Comparison of ENCODE assay signal across 1 cellular context in the genomic region with DNA sequence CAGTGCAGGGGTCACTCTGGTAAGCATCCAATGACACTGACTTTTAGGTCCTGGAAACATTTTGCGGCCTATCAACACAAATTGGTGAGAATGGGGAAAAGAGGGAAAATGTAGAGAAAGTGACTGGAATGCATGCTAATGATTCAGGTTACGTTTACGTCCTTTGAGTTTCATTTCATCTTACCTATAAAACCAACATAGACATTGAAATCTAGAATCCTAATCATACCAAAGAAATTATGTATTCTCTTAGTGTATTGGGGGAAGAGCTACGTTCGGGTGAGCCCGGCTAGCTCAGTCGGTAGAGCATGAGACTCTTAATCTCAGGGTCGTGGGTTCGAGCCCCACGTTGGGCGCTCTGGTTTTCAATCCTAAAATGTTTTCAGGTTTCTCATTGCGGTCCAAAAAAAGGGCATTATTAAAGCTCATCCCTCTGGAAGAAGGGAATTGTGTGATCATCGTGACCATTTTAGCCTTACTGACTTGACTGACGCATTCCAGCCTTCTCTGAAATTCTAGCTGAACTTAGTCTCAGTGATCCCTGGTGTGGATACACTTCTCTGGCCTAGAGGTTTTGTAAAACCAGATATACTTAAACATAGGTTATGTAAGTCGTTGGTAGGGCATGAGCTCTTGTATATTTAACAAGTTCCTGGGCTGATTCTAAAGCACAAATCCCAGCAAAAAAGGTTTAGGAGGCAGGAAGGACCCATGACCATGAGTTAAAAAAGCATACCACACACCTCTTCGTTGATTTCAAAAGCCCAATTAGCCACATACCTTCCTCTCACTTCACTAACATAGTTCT.
TF ChIP-seq lines count a peak whose summit lies in the region.

No MANE protein-coding gene starts in this region.

TF ChIP-seq in HepG2, 621 proteins besides CTCF, POLR2A, EP300 and RAD21 (continued from another document and continues in another):
- TF ChIP-seq, protein P1, sequence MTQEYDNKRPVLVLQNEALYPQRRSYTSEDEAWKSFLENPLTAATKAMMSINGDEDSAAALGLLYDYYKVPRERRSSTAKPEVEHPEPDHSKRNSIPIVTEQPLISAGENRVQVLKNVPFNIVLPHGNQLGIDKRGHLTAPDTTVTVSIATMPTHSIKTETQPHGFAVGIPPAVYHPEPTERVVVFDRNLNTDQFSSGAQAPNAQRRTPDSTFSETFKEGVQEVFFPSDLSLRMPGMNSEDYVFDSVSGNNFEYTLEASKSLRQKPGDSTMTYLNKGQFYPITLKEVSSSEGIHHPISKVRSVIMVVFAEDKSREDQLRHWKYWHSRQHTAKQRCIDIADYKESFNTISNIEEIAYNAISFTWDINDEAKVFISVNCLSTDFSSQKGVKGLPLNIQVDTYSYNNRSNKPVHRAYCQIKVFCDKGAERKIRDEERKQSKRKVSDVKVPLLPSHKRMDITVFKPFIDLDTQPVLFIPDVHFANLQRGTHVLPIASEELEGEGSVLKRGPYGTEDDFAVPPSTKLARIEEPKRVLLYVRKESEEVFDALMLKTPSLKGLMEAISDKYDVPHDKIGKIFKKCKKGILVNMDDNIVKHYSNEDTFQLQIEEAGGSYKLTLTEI (CRISPR knock-in tag; conservative IDR thresholded peaks at IDR 0.05) = no peak
- TF ChIP-seq, protein P2, sequence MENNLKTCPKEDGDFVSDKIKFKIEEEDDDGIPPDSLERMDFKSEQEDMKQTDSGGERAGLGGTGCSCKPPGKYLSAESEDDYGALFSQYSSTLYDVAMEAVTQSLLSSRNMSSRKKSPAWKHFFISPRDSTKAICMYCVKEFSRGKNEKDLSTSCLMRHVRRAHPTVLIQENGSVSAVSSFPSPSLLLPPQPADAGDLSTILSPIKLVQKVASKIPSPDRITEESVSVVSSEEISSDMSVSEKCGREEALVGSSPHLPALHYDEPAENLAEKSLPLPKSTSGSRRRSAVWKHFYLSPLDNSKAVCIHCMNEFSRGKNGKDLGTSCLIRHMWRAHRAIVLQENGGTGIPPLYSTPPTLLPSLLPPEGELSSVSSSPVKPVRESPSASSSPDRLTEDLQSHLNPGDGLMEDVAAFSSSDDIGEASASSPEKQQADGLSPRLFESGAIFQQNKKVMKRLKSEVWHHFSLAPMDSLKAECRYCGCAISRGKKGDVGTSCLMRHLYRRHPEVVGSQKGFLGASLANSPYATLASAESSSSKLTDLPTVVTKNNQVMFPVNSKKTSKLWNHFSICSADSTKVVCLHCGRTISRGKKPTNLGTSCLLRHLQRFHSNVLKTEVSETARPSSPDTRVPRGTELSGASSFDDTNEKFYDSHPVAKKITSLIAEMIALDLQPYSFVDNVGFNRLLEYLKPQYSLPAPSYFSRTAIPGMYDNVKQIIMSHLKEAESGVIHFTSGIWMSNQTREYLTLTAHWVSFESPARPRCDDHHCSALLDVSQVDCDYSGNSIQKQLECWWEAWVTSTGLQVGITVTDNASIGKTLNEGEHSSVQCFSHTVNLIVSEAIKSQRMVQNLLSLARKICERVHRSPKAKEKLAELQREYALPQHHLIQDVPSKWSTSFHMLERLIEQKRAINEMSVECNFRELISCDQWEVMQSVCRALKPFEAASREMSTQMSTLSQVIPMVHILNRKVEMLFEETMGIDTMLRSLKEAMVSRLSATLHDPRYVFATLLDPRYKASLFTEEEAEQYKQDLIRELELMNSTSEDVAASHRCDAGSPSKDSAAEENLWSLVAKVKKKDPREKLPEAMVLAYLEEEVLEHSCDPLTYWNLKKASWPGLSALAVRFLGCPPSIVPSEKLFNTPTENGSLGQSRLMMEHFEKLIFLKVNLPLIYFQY (CRISPR knock-in tag; IDR thresholded peaks at IDR 0.05; ENCODE audit: borderline replicate concordance) = no peak
- no peak for TF ChIP-seq ETV6 (CRISPR knock-in tag; conservative IDR thresholded peaks at IDR 0.05)
- peak; percentile 67 for TF ChIP-seq ATF1 (CRISPR knock-in tag; IDR thresholded peaks at IDR 0.05)
- TF ChIP-seq, protein P3, sequence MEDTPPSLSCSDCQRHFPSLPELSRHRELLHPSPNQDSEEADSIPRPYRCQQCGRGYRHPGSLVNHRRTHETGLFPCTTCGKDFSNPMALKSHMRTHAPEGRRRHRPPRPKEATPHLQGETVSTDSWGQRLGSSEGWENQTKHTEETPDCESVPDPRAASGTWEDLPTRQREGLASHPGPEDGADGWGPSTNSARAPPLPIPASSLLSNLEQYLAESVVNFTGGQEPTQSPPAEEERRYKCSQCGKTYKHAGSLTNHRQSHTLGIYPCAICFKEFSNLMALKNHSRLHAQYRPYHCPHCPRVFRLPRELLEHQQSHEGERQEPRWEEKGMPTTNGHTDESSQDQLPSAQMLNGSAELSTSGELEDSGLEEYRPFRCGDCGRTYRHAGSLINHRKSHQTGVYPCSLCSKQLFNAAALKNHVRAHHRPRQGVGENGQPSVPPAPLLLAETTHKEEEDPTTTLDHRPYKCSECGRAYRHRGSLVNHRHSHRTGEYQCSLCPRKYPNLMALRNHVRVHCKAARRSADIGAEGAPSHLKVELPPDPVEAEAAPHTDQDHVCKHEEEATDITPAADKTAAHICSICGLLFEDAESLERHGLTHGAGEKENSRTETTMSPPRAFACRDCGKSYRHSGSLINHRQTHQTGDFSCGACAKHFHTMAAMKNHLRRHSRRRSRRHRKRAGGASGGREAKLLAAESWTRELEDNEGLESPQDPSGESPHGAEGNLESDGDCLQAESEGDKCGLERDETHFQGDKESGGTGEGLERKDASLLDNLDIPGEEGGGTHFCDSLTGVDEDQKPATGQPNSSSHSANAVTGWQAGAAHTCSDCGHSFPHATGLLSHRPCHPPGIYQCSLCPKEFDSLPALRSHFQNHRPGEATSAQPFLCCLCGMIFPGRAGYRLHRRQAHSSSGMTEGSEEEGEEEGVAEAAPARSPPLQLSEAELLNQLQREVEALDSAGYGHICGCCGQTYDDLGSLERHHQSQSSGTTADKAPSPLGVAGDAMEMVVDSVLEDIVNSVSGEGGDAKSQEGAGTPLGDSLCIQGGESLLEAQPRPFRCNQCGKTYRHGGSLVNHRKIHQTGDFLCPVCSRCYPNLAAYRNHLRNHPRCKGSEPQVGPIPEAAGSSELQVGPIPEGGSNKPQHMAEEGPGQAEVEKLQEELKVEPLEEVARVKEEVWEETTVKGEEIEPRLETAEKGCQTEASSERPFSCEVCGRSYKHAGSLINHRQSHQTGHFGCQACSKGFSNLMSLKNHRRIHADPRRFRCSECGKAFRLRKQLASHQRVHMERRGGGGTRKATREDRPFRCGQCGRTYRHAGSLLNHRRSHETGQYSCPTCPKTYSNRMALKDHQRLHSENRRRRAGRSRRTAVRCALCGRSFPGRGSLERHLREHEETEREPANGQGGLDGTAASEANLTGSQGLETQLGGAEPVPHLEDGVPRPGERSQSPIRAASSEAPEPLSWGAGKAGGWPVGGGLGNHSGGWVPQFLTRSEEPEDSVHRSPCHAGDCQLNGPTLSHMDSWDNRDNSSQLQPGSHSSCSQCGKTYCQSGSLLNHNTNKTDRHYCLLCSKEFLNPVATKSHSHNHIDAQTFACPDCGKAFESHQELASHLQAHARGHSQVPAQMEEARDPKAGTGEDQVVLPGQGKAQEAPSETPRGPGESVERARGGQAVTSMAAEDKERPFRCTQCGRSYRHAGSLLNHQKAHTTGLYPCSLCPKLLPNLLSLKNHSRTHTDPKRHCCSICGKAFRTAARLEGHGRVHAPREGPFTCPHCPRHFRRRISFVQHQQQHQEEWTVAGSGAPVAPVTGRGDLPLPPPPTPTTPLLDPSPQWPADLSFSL (CRISPR knock-in tag; IDR thresholded peaks at IDR 0.05) = no peak
- no peak for TF ChIP-seq FLYWCH1 (CRISPR knock-in tag; IDR thresholded peaks at IDR 0.05)
- no peak for TF ChIP-seq CREB1 (IDR thresholded peaks at IDR 0.05)
- TF ChIP-seq CREB1 (CRISPR knock-in tag; IDR thresholded peaks at IDR 0.05) = peak; percentile 87
- TF ChIP-seq, protein P4, sequence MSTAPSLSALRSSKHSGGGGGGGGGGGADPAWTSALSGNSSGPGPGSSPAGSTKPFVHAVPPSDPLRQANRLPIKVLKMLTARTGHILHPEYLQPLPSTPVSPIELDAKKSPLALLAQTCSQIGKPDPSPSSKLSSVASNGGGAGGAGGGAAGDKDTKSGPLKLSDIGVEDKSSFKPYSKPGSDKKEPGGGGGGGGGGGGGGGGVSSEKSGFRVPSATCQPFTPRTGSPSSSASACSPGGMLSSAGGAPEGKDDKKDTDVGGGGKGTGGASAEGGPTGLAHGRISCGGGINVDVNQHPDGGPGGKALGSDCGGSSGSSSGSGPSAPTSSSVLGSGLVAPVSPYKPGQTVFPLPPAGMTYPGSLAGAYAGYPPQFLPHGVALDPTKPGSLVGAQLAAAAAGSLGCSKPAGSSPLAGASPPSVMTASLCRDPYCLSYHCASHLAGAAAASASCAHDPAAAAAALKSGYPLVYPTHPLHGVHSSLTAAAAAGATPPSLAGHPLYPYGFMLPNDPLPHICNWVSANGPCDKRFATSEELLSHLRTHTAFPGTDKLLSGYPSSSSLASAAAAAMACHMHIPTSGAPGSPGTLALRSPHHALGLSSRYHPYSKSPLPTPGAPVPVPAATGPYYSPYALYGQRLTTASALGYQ (CRISPR knock-in tag; IDR thresholded peaks at IDR 0.05) = peak; percentile 48; the same call in 1 of the 2 replicates
- TF ChIP-seq ZNF577 (CRISPR knock-in tag; IDR thresholded peaks at IDR 0.05; ENCODE audit: borderline replicate concordance, low read depth) = no peak
- TF ChIP-seq RBAK (CRISPR knock-in tag; IDR thresholded peaks at IDR 0.05) = no peak
- TF ChIP-seq ZNF460 (CRISPR knock-in tag; IDR thresholded peaks at IDR 0.05; ENCODE audit: borderline replicate concordance) = no peak
- TF ChIP-seq ZBTB42 (CRISPR knock-in tag; IDR thresholded peaks at IDR 0.05) = no peak
- TF ChIP-seq FOXC1 (CRISPR knock-in tag; IDR thresholded peaks at IDR 0.05; ENCODE audit: borderline replicate concordance) = peak; percentile 56; the same call in 1 of the 2 replicates
- no peak for TF ChIP-seq ZKSCAN5 (CRISPR knock-in tag; IDR thresholded peaks at IDR 0.05)
- TF ChIP-seq MIXL1 (CRISPR knock-in tag; IDR thresholded peaks at IDR 0.05) = peak; percentile 74
- TF ChIP-seq, protein P5, sequence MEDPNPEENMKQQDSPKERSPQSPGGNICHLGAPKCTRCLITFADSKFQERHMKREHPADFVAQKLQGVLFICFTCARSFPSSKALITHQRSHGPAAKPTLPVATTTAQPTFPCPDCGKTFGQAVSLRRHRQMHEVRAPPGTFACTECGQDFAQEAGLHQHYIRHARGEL (CRISPR knock-in tag; IDR thresholded peaks at IDR 0.05) = no peak
- TF ChIP-seq ZFP82 (CRISPR knock-in tag; IDR thresholded peaks at IDR 0.05; ENCODE audit: borderline replicate concordance) = no peak; the same call in 1 of the 2 replicates
- TF ChIP-seq SMAD9 (CRISPR knock-in tag; IDR thresholded peaks at IDR 0.05) = no peak
- TF ChIP-seq FOXJ3 (CRISPR knock-in tag; IDR thresholded peaks at IDR 0.05; ENCODE audit: borderline replicate concordance) = peak; percentile 81
- TF ChIP-seq, protein P6, sequence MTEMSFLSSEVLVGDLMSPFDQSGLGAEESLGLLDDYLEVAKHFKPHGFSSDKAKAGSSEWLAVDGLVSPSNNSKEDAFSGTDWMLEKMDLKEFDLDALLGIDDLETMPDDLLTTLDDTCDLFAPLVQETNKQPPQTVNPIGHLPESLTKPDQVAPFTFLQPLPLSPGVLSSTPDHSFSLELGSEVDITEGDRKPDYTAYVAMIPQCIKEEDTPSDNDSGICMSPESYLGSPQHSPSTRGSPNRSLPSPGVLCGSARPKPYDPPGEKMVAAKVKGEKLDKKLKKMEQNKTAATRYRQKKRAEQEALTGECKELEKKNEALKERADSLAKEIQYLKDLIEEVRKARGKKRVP (CRISPR knock-in tag; IDR thresholded peaks at IDR 0.05) = no peak
- peak; percentile 47 for TF ChIP-seq NR2F6 (IDR thresholded peaks at IDR 0.05)
- TF ChIP-seq NR2F6 (CRISPR knock-in tag; IDR thresholded peaks at IDR 0.05) = peak; percentile 14; the same call in 1 of the 2 replicates
- peak; percentile 78; the same call in 1 of the 2 replicates for TF ChIP-seq XBP1 (CRISPR knock-in tag; IDR thresholded peaks at IDR 0.05)
- no peak for TF ChIP-seq ZNF44 (CRISPR knock-in tag; IDR thresholded peaks at IDR 0.05)
- no peak for TF ChIP-seq CENPX (CRISPR knock-in tag; IDR thresholded peaks at IDR 0.05)
- no peak for TF ChIP-seq RFX1 (IDR thresholded peaks at IDR 0.05)
- no peak for TF ChIP-seq ZNF543 (CRISPR knock-in tag; IDR thresholded peaks at IDR 0.05)
- TF ChIP-seq RFXAP (CRISPR knock-in tag; IDR thresholded peaks at IDR 0.05; ENCODE audit: borderline replicate concordance) = peak; percentile 90
- TF ChIP-seq, protein P7, sequence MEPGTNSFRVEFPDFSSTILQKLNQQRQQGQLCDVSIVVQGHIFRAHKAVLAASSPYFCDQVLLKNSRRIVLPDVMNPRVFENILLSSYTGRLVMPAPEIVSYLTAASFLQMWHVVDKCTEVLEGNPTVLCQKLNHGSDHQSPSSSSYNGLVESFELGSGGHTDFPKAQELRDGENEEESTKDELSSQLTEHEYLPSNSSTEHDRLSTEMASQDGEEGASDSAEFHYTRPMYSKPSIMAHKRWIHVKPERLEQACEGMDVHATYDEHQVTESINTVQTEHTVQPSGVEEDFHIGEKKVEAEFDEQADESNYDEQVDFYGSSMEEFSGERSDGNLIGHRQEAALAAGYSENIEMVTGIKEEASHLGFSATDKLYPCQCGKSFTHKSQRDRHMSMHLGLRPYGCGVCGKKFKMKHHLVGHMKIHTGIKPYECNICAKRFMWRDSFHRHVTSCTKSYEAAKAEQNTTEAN (CRISPR knock-in tag; conservative IDR thresholded peaks at IDR 0.05) = 0 out of 2 replicates have a peak, but pooled peaks have one; percentile 70
- TF ChIP-seq KLF16 (CRISPR knock-in tag; IDR thresholded peaks at IDR 0.05) = peak in 1 of 2 experiments; percentile 88; a peak in 2 of 4 replicates
- peak; percentile 61; the same call in 1 of the 2 replicates for TF ChIP-seq HMG20A (CRISPR knock-in tag; IDR thresholded peaks at IDR 0.05; ENCODE audit: borderline replicate concordance)
- TF ChIP-seq, protein P8, sequence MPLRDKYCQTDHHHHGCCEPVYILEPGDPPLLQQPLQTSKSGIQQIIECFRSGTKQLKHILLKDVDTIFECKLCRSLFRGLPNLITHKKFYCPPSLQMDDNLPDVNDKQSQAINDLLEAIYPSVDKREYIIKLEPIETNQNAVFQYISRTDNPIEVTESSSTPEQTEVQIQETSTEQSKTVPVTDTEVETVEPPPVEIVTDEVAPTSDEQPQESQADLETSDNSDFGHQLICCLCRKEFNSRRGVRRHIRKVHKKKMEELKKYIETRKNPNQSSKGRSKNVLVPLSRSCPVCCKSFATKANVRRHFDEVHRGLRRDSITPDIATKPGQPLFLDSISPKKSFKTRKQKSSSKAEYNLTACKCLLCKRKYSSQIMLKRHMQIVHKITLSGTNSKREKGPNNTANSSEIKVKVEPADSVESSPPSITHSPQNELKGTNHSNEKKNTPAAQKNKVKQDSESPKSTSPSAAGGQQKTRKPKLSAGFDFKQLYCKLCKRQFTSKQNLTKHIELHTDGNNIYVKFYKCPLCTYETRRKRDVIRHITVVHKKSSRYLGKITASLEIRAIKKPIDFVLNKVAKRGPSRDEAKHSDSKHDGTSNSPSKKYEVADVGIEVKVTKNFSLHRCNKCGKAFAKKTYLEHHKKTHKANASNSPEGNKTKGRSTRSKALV (CRISPR knock-in tag; IDR thresholded peaks at IDR 0.05) = peak; percentile 93
- TF ChIP-seq, protein P9, sequence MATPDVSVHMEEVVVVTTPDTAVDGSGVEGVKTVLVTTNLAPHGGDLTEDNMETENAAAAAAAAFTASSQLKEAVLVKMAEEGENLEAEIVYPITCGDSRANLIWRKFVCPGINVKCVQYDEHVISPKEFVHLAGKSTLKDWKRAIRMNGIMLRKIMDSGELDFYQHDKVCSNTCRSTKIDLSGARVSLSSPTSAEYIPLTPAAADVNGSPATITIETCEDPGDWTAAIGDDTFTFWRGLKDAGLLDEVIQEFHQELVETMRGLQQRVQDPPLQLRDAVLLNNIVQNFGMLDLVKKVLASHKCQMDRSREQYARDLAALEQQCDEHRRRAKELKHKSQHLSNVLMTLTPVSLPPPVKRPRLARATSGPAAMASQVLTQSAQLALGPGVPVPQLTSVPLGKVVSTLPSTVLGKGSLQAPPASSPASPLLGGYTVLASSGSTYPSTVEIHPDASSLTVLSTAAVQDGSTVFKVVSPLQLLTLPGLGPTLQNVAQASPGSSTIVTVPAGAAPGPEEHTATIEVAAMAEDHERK (CRISPR knock-in tag; IDR thresholded peaks at IDR 0.05; ENCODE audit: low read depth) = no peak
- no peak for TF ChIP-seq ZNF30 (CRISPR knock-in tag; IDR thresholded peaks at IDR 0.05)
- no peak for TF ChIP-seq ZNF570 (CRISPR knock-in tag; IDR thresholded peaks at IDR 0.05; ENCODE audit: borderline replicate concordance)
- TF ChIP-seq ZNF678 (CRISPR knock-in tag; IDR thresholded peaks at IDR 0.05) = no peak
